8 cellular contexts compared by ENCODE assay signal in the genomic region with DNA sequence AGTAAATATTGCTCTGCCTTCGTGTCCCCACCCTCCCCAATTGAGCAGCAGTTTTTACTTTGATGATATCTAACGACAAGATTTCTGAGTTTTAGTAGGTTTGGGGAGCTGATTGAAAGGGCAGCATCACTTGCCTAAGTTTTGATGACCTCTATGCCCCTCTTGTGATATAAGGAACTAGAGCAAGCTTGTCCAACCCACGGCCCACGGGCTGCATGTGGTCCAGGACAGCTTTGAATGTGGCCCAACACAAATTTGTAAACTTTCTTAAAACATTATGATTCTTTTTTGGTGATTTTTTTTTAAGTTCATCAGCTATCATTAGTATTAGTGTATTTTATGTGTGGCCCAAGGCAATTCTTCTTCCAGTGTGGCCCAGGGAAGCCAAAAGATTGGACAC. TPM values are rescaled to one million over a fixed set of nuclear protein-coding genes. Genes with fewer than 3 reads are reported as not detected.
A peak's percentile ranks its signal among the peaks of the same experiment; 100 is the strongest.
DNase-seq lines count a peak whose midpoint lies in the region; ATAC-seq and TF ChIP-seq lines count a peak whose summit lies in the region.

No MANE protein-coding gene starts in this region.

- H3K4me1 Mint-ChIP-seq in T-helper 2 cell treated with Interferon-gamma antibody and Interleukin-4, amounts not matched to agents 5 μg/mL and 100 μg/mL, for 36 hours (ENCODE audit: low read depth), result peaks cover 35% of the 10 kb centered on the region
- peaks cover 33% of the 10 kb centered on the region for H3K4me1 Mint-ChIP-seq in activated CD4-positive, alpha-beta memory T cell treated with anti-CD3 and anti-CD28 coated beads for 36 hours (ENCODE audit: low read depth)
- H3K4me1 Mint-ChIP-seq in stimulated activated memory B cell treated with anti-CD40 and anti-IgM and Interleukin-4, amounts not matched to agents 10 μg/mL and 1 μg/mL and 100 μg/mL, for 72 hours, result peaks cover 41% of the 10 kb centered on the region

- H3K4me3 ChIP-seq in hepatocyte, result peak overlapping the region; percentile 82

- peaks cover 24% of the 10 kb centered on the region for H3K36me3 Mint-ChIP-seq in T-helper 2 cell treated with Interferon-gamma antibody and Interleukin-4, amounts not matched to agents 5 μg/mL and 100 μg/mL, for 36 hours (ENCODE audit: low read depth)
- peaks cover 4% of the 10 kb centered on the region for H3K36me3 Mint-ChIP-seq in activated CD4-positive, alpha-beta memory T cell treated with anti-CD3 and anti-CD28 coated beads for 36 hours
- H3K36me3 Mint-ChIP-seq in stimulated activated memory B cell treated with anti-CD40 and anti-IgM and Interleukin-4, amounts not matched to agents 10 μg/mL and 1 μg/mL and 100 μg/mL, for 72 hours, result peaks cover 21% of the 10 kb centered on the region

- H3K36me3 ChIP-seq in hepatocyte (replicated peaks; ENCODE audit: insufficient read depth, low read depth), result no peaks in the 10 kb centered on the region

- no peaks in the 10 kb centered on the region for H3K9me3 ChIP-seq in hepatocyte (ENCODE audit: low read depth)

- H3K27ac ChIP-seq in hepatocyte, result peak overlapping the region; percentile 84

- no peaks in the 10 kb centered on the region for H3K27me3 Mint-ChIP-seq in T-helper 2 cell treated with Interferon-gamma antibody and Interleukin-4, amounts not matched to agents 5 μg/mL and 100 μg/mL, for 36 hours (ENCODE audit: low read depth)
- H3K27me3 Mint-ChIP-seq in activated CD4-positive, alpha-beta memory T cell treated with anti-CD3 and anti-CD28 coated beads for 36 hours, result no peaks in the 10 kb centered on the region
- no peaks in the 10 kb centered on the region for H3K27me3 Mint-ChIP-seq in stimulated activated memory B cell treated with anti-CD40 and anti-IgM and Interleukin-4, amounts not matched to agents 10 μg/mL and 1 μg/mL and 100 μg/mL, for 72 hours

- POLR2A ChIA-PET in activated CD4-positive, alpha-beta memory T cell treated with anti-CD3 and anti-CD28 coated beads for 36 hours (lab: Charles Lee), result interaction anchor here (0.7 to 1.2 kb wide), 3 partner anchors 16 to 99 kb away, joined by 3 read pairs; no protein-coding TSS in a partner anchor

- H2AFZ ChIP-seq in hepatocyte, result no peak overlapping the region

- no peak for ATAC-seq in stimulated activated memory B cell treated with anti-CD40 and anti-IgM and Interleukin-4, amounts not matched to agents 10 μg/mL and 1 μg/mL and 100 μg/mL, for 72 hours
- ATAC-seq in GM21447 (IDR thresholded peaks at IDR 0.05; ENCODE audit: unreplicated experiment) (no peak), GM18870 (IDR thresholded peaks at IDR 0.05; ENCODE audit: unreplicated experiment) (no peak)

- H3K27ac Mint-ChIP-seq in T-helper 2 cell treated with Interferon-gamma antibody and Interleukin-4, amounts not matched to agents 5 μg/mL and 100 μg/mL, for 36 hours, result no peak overlapping the region
- H3K27ac Mint-ChIP-seq in activated CD4-positive, alpha-beta memory T cell treated with anti-CD3 and anti-CD28 coated beads for 36 hours, result peak overlapping the region; percentile 39
- no peak overlapping the region for H3K27ac Mint-ChIP-seq in stimulated activated memory B cell treated with anti-CD40 and anti-IgM and Interleukin-4, amounts not matched to agents 10 μg/mL and 1 μg/mL and 100 μg/mL, for 72 hours

- no peaks in the 10 kb centered on the region for H3K27me3 ChIP-seq in hepatocyte

- CTCF ChIA-PET in activated CD4-positive, alpha-beta memory T cell treated with anti-CD3 and anti-CD28 coated beads for 36 hours (lab: Charles Lee), result interaction anchor here (0.8 to 2.3 kb wide), 8 partner anchors 8 to 242 kb away, joined by 3 to 10 read pairs (median 5); partner anchors contain the start of gene NVL

- no peaks in the 10 kb centered on the region for H3K9me3 Mint-ChIP-seq in T-helper 2 cell treated with Interferon-gamma antibody and Interleukin-4, amounts not matched to agents 5 μg/mL and 100 μg/mL, for 36 hours
- H3K9me3 Mint-ChIP-seq in activated CD4-positive, alpha-beta memory T cell treated with anti-CD3 and anti-CD28 coated beads for 36 hours, result no peaks in the 10 kb centered on the region
- H3K9me3 Mint-ChIP-seq in stimulated activated memory B cell treated with anti-CD40 and anti-IgM and Interleukin-4, amounts not matched to agents 10 μg/mL and 1 μg/mL and 100 μg/mL, for 72 hours, result no peaks in the 10 kb centered on the region

- no peaks in the 10 kb centered on the region for H3K9me2 ChIP-seq in hepatocyte (replicated peaks; ENCODE audit: insufficient read depth)

- WGBS in hepatocyte (ENCODE audit: low lambda C conversion rate, missing lambda C conversion rate), result 53% methylated on average over 4 of the region's 4 CpGs

- peak overlapping the region; percentile 90 for H3K4me2 ChIP-seq in hepatocyte

- peak overlapping the region; percentile 89 for H3K4me3 Mint-ChIP-seq in T-helper 2 cell treated with Interferon-gamma antibody and Interleukin-4, amounts not matched to agents 5 μg/mL and 100 μg/mL, for 36 hours
- peak overlapping the region; percentile 81 for H3K4me3 Mint-ChIP-seq in activated CD4-positive, alpha-beta memory T cell treated with anti-CD3 and anti-CD28 coated beads for 36 hours
- H3K4me3 Mint-ChIP-seq in stimulated activated memory B cell treated with anti-CD40 and anti-IgM and Interleukin-4, amounts not matched to agents 10 μg/mL and 1 μg/mL and 100 μg/mL, for 72 hours, result peak overlapping the region; percentile 88

- no peak for DNase-seq in T-helper 2 cell treated with Interferon-gamma antibody and Interleukin-4, amounts not matched to agents 5 μg/mL and 100 μg/mL, for 36 hours (ENCODE audit: low spot score)
- DNase-seq in T-helper 2 cell (no peak), hepatocyte (ENCODE audit: low spot score) (no peak), HPDE6-E6E7 (ENCODE audit: extremely low spot score) (no peak)
- DNase-seq in activated CD4-positive, alpha-beta memory T cell treated with anti-CD3 and anti-CD28 coated beads for 36 hours, result no peak

- peaks cover 61% of the 10 kb centered on the region for H3K79me2 ChIP-seq in hepatocyte

- H3K4me1 ChIP-seq in hepatocyte (ENCODE audit: insufficient read depth), result peaks cover 10% of the 10 kb centered on the region

- intact Hi-C loops in activated CD4-positive, alpha-beta memory T cell treated with anti-CD3 and anti-CD28 coated beads for 36 hours (cut with micrococcal nuclease), result loop anchor here (5.0 kb wide), 2 partner anchors 34 to 366 kb away; no protein-coding TSS in a partner anchor

- TF ChIP-seq CTCF in hepatocyte (IDR thresholded peaks at IDR 0.05; ENCODE audit: poor library complexity), result no peak

- H4K20me1 ChIP-seq in hepatocyte (ENCODE audit: insufficient read depth, poor library complexity, severe bottlenecking), result peaks cover 6% of the 10 kb centered on the region

RNA-seq across cellular contexts. Expression of gene CNIH4, which starts 1.6 kb away (rescaled TPM):
- 10 to 100 TPM; 48.3 to 51.6 TPM for total RNA-seq in activated CD4-positive, alpha-beta memory T cell treated with anti-CD3 and anti-CD28 coated beads for 36 hours
- total RNA-seq in hepatocyte, result 62.7 and 76.2 TPM in 2 replicates
- polyA plus RNA-seq in hepatocyte, result 96.6 and 106 TPM in 2 replicates

RNA-seq across cellular contexts. Expression of gene NVL, which starts 28.3 kb away (rescaled TPM):
- 10 to 100 TPM; 32.5 to 38.0 TPM for total RNA-seq in activated CD4-positive, alpha-beta memory T cell treated with anti-CD3 and anti-CD28 coated beads for 36 hours
- 28.9 and 34.7 TPM in 2 replicates for total RNA-seq in hepatocyte
- polyA plus RNA-seq in hepatocyte, result 15.9 and 16.5 TPM in 2 replicates
